19 cellular contexts compared by ENCODE assay signal in the genomic region with DNA sequence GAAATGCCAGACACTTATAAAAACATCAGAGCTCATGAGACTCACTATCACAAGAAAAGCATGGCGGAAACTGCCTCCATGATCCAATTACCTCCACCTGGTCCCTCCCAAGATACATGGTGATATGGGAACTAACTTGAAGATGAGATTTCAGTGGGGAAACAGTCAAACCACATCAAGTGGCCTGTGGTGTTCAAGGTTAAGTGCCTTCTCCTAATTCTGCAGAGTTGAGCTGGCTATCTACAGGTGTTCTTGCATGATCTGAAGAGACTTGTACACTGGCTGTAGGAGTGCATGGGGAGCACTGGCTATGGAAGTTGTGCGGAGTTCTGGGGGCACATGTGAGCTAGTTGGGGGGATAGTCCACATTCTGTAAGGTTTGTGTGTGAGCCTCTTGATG.
"Had no signal": no experiment of that assay in that cellular context is flagged by ENCODE, and none has a peak within 500 bp of the region (broad histone marks: within the 10 kb centered on the region; RNA-seq: fewer than 3 reads in every experiment).

No MANE protein-coding gene starts in this region.

- H3K4me1 Mint-ChIP-seq: nephron had no signal

- DNase-seq: activated CD4-positive, alpha-beta memory T cell treated with anti-CD3 and anti-CD28 coated beads, Interleukin-2, amount 10 ng/mL, durations not matched to agents 7 days and 5 days; activated CD4-positive, CD25-positive, alpha-beta regulatory T cell; activated CD8-positive, alpha-beta memory T cell treated with anti-CD3 and anti-CD28 coated beads, Interleukin-2, amount 10 ng/mL, durations not matched to agents 7 days and 5 days; activated T-cell treated with anti-CD3 and anti-CD28 coated beads, Interleukin-2, amount 50 U/mL, for 48 hours; amygdala; effector CD8-positive, alpha-beta T cell; esophagus squamous epithelium; foreskin melanocyte; lower lobe of right lung; mesendoderm; ovary; right lobe of liver; stimulated activated CD4-positive, alpha-beta T cell treated with anti-CD3 and anti-CD28 coated beads, Interleukin-2, amount 100 ng/mL, for 48 hours; stimulated activated naive CD4-positive, alpha-beta T cell treated with Interleukin-2 at 50 U/mL for 16 hours; SW 1271 had no signal

- H3K9me3 ChIP-seq: right lobe of liver had no signal

- H3K27me3 Mint-ChIP-seq: progenitor cell of endocrine pancreas had no signal

- H3K27ac Mint-ChIP-seq: activated CD4-positive, alpha-beta memory T cell treated with anti-CD3 and anti-CD28 coated beads, Interleukin-2, amount 10 ng/mL, durations not matched to agents 7 days and 5 days; activated CD4-positive, alpha-beta T cell treated with anti-CD3 and anti-CD28 coated beads for 36 hours; activated CD8-positive, alpha-beta memory T cell treated with anti-CD3 and anti-CD28 coated beads, Interleukin-2, amount 10 ng/mL, durations not matched to agents 7 days and 5 days; activated T-helper 2 cell treated with anti-CD3 and anti-CD28 coated beads, Interferon-gamma antibody, Interleukin-2, Interleukin-4, amounts not matched to agents 10 μg/mL and 5 μg/mL and 100 μg/mL, durations not matched to agents 14 hours and 24 hours and 36 hours; nephron; progenitor cell of endocrine pancreas had no signal

- H3K4me3 Mint-ChIP-seq: activated CD4-positive, alpha-beta memory T cell treated with anti-CD3 and anti-CD28 coated beads, Interleukin-2, amount 10 ng/mL, durations not matched to agents 7 days and 5 days; activated CD4-positive, alpha-beta T cell treated with anti-CD3 and anti-CD28 coated beads for 36 hours; activated CD8-positive, alpha-beta memory T cell treated with anti-CD3 and anti-CD28 coated beads, Interleukin-2, amount 10 ng/mL, durations not matched to agents 7 days and 5 days; nephron had no signal
